ENCODE assay signal across 17 cellular contexts in the genomic region with DNA sequence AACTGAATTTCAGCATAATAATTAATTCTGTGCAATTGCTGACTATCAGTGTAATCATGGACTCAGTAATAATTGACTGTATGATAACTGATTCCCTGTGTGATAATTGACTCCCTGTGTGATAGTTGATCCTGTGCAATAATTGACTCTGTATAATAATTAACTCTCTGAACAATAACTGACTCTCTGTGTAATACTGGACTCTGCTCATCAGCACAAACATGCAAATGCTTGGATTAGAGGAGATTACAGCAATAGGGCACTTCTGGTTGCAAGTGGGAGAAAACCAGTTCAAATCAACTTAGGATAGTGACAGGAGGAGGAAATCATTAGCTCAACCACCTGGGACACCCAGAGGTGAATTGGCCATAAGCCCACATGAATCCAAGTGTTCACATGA.
DNase-seq lines count a peak whose midpoint lies in the region; ATAC-seq, FAIRE-seq and TF ChIP-seq lines count a peak whose summit lies in the region.
"Had no signal": no experiment of that assay in that cellular context is flagged by ENCODE, and none has a peak within 500 bp of the region (broad histone marks: within the 10 kb centered on the region; RNA-seq: fewer than 3 reads in every experiment).

No MANE protein-coding gene starts in this region.

- peaks cover 44% of the 10 kb centered on the region for H3K9me3 ChIP-seq in HepG2 (ENCODE audit: low read length)
- H3K9me3 ChIP-seq in small intestine (ENCODE audit: control insufficient read depth, low read depth): no peaks in the 10 kb centered on the region

- ATAC-seq in HepG2 (peak; percentile 75), HG02981 (IDR thresholded peaks at IDR 0.05; ENCODE audit: unreplicated experiment) (no peak)
- ATAC-seq: GM23338, HCT116 had no signal

- intact Hi-C loops in HepG2 (cut with micrococcal nuclease; ENCODE audit: unreplicated experiment): no loop called here

- no peaks in the 10 kb centered on the region for H4K20me1 ChIP-seq in HepG2 (ENCODE audit: insufficient read depth, low read length)

- POLR2A ChIA-PET in HepG2 (lab: Yijun Ruan, JAX): no interaction called here

- CTCF ChIA-PET in HepG2 (lab: Yijun Ruan, JAX; ENCODE audit: low intra/inter-chr PET ratio, low total read pairs): no interaction called here

- H3K4me3 ChIP-seq in HepG2 (replicated peaks in 1 of 3; ENCODE audit: insufficient read depth in 1 of 3, low read depth in 2 of 3, low read length in 3 of 3) (no peak overlapping the region), small intestine (ENCODE audit: low read depth in 1 of 2, low read length in 2 of 2) (no peak overlapping the region), brain microvascular endothelial cell (ENCODE audit: low read depth, low read length) (no peak overlapping the region)
- H3K4me3 ChIP-seq: GM23338 had no signal

- H3K36me3 ChIP-seq in HepG2 (replicated peaks in 1 of 2; ENCODE audit: control insufficient read depth in 1 of 2, insufficient read depth in 2 of 2, low read length in 2 of 2) (no peaks in the 10 kb centered on the region), small intestine (ENCODE audit: control insufficient read depth in 2 of 2, insufficient read depth in 2 of 2, low read length in 2 of 2) (no peaks in the 10 kb centered on the region), brain microvascular endothelial cell (replicated peaks) (no peaks in the 10 kb centered on the region)

- no peak for TF ChIP-seq POLR2A in HepG2 (IDR thresholded peaks at IDR 0.05; ENCODE audit: insufficient read depth in 1 of 2, low read depth in 2 of 2, low read length in 2 of 2)

- H3K27ac ChIP-seq in HepG2 (ENCODE audit: extremely low read length, insufficient read depth, low read length) (no peak overlapping the region), small intestine (ENCODE audit: low read depth in 1 of 2, low read length in 1 of 2) (no peak overlapping the region), brain microvascular endothelial cell (no peak overlapping the region)

- BruUV-seq in HepG2 (replicated peaks; lab: Mats Ljungman, UMichigan): no TSS peak

- DNase-seq in NCI-H82 (lab: John Stamatoyannopoulos, UW) (peak; percentile 24), NCI-H82 treated with DMSO at 0.1 percent for 48 hours (lab: John Stamatoyannopoulos, UW; ENCODE audit: unreplicated experiment) (no peak), HepG2 (ENCODE audit: low spot score) (peak; percentile 9), small intestine (peak; percentile 76), brain microvascular endothelial cell (no peak)
- DNase-seq: C1 segment of cervical spinal cord; Calu3; CD4-positive, alpha-beta memory T cell; DMS53; DMS79 treated with DMSO at 0.1 percent for 48 hours; GF-D8; H9 had no signal

- FAIRE-seq in HepG2 (lab: Jason Lieb, UNC): no peak
- no peak for FAIRE-seq in small intestine (lab: Jason Lieb, UNC)
- FAIRE-seq: GM12891, GM18507 had no signal

- in situ Hi-C loops in HepG2 (cut with HindIII; ENCODE audit: extremely low pct_ligation_motif_present, low pct_unique_long_range_greater_than_20kb): no loop called here
- in situ Hi-C loops in brain microvascular endothelial cell (cut with HindIII; ENCODE audit: low pct_ligation_motif_present, low sequenced_read_pairs): no loop called here

- TF ChIP-seq CTCF in HepG2 (CRISPR knock-in tag; IDR thresholded peaks at IDR 0.05): no peak
- TF ChIP-seq CTCF in brain microvascular endothelial cell (IDR thresholded peaks at IDR 0.05; ENCODE audit: low read depth, low read length, missing control alignments): no peak

- no peaks in the 10 kb centered on the region for H3K27me3 ChIP-seq in HepG2 (ENCODE audit: control insufficient read depth in 1 of 2, insufficient read depth in 2 of 2, low read length in 2 of 2)
- H3K27me3 ChIP-seq in small intestine (ENCODE audit: control insufficient read depth in 2 of 2, insufficient read depth in 2 of 2, low read length in 2 of 2): no peaks in the 10 kb centered on the region
- H3K27me3 ChIP-seq in brain microvascular endothelial cell (replicated peaks): no peaks in the 10 kb centered on the region

- no peak for TF ChIP-seq RAD21 in HepG2 (CRISPR knock-in tag; IDR thresholded peaks at IDR 0.05)

- no peak overlapping the region for H3K9ac ChIP-seq in HepG2 (ENCODE audit: insufficient read depth, low read depth, low read length)

- no peaks in the 10 kb centered on the region for H3K79me2 ChIP-seq in HepG2 (ENCODE audit: insufficient read depth, low read length)

- H3K4me1 ChIP-seq in HepG2 (ENCODE audit: insufficient read depth, low read length) (peaks cover 7% of the 10 kb centered on the region; the same call in 1 of the 2 replicates), small intestine (ENCODE audit: control insufficient read depth in 2 of 2, insufficient read depth in 1 of 2, low read depth in 1 of 2, low read length in 1 of 2) (no peaks in the 10 kb centered on the region)

- TF ChIP-seq EP300 in HepG2 (IDR thresholded peaks at IDR 0.05; ENCODE audit: low read depth in 2 of 2, low read length in 2 of 2) (no peak), HepG2 (CRISPR knock-in tag; IDR thresholded peaks at IDR 0.05; ENCODE audit: borderline replicate concordance) (no peak)

- no peak overlapping the region for H3K4me2 ChIP-seq in HepG2 (ENCODE audit: low read depth, low read length)
- H3K4me2 ChIP-seq: GM23338 had no signal

- no peak overlapping the region for H2AFZ ChIP-seq in HepG2 (ENCODE audit: low read length)
- H2AFZ ChIP-seq: GM23338 had no signal

TF ChIP-seq in HepG2, 621 proteins besides CTCF, POLR2A, EP300 and RAD21:
- TF ChIP-seq MEIS2 (CRISPR knock-in tag; IDR thresholded peaks at IDR 0.05) (no peak), ZNF850 (CRISPR knock-in tag; conservative IDR thresholded peaks at IDR 0.05) (no peak), SOX13 (IDR thresholded peaks at IDR 0.05) (no peak), SOX13 (CRISPR knock-in tag; conservative IDR thresholded peaks at IDR 0.05 in 1 of 2, IDR thresholded peaks at IDR 0.05 in 1 of 2) (peak in 1 of 2 experiments; percentile 20; a peak in 1 of 4 replicates), SOX5 (CRISPR knock-in tag; IDR thresholded peaks at IDR 0.05; ENCODE audit: borderline replicate concordance) (0 out of 2 replicates have a peak, but pooled peaks have one; percentile 13), CEBPB (IDR thresholded peaks at IDR 0.05; ENCODE audit: borderline replicate concordance, low read depth, low read length) (no peak), HNF1A (IDR thresholded peaks at IDR 0.05; ENCODE audit: low read depth) (peak; percentile 61), HNF1A (CRISPR knock-in tag; IDR thresholded peaks at IDR 0.05; ENCODE audit: borderline replicate concordance) (no peak), HMGA1 (CRISPR knock-in tag; conservative IDR thresholded peaks at IDR 0.05) (no peak), SRSF4 (IDR thresholded peaks at IDR 0.05; ENCODE audit: low read depth, low read length, poor library complexity, severe bottlenecking) (no peak), BATF2 (CRISPR knock-in tag; IDR thresholded peaks at IDR 0.05) (no peak)

Comparison
In these comparisons a context has a peak if more than half of its experiments do, and no peak if none do; other contexts are left out.
1. DNase-seq: peak in NCI-H82 (single experiment), HepG2 (single experiment) and small intestine (single experiment); none in NCI-H82 treated with DMSO at 0.1 percent for 48 hours (single experiment) and brain microvascular endothelial cell (single experiment).